Comparison of ENCODE assay signal across 13 cellular contexts in the genomic region with DNA sequence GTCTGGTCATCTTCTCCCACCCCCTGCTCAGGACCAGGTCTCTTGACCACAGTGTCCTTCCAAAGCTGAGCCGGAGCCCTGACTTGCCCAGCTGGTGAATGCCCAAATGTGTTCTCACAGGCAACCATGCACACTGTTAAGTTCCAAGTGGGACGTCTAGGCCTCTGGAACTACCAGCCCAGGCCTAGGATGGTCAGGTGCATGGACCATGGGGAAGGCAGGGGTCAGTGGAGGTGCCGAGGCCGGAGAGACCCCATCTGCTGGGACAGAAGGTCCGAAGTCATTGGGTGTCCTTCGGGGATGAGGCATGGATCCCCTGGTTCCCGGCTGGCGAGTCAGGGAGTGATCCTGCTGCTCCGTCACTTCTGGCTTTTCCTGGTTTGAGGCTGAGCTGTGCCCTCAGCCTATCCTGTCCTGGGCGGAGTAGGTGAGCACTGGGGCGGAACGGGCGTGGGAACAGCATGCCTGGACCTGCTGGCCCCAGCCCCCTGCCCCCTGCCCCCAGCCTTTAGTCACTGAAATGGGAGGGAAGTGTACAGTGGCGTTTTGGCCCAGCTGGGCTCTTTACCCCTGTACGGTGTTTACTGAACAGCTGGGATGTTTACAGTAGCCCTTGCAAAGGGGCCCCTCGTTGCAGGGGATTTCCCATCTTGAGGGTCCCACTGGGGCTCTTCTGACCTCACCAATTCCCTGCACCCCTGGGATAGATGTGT. TPM values are rescaled to one million over a fixed set of nuclear protein-coding genes. Genes with fewer than 3 reads are reported as not detected.
A peak's percentile ranks its signal among the peaks of the same experiment; 100 is the strongest.
DNase-seq lines count a peak whose midpoint lies in the region; ATAC-seq and TF ChIP-seq lines count a peak whose summit lies in the region.
"Had no signal": no experiment of that assay in that cellular context is flagged by ENCODE, and none has a peak within 500 bp of the region (broad histone marks: within the 10 kb centered on the region; RNA-seq: fewer than 3 reads in every experiment).

No MANE protein-coding gene starts in this region.

- WGBS in mesodermal cell (ENCODE audit: insufficient coverage in 2 of 2), 2 experiments: 80 to 81% methylated on average over 9 to 15 of the region's 16 CpGs
- WGBS in transverse colon (ENCODE audit: low coverage in 1 of 2), 2 donors: 49% methylated on average over 16 of the region's 16 CpGs; no CpG with 5 or more reads in 1 of the 2 donors

- intact Hi-C loops in transverse colon (cut with DNase I; ENCODE audit: low total_unique reads): no loop called here
- intact Hi-C loops in activated T-helper 2 cell treated with anti-CD3 and anti-CD28 coated beads, Interferon-gamma antibody, Interleukin-2, Interleukin-4, amounts not matched to agents 10 μg/mL and 5 μg/mL and 100 μg/mL, durations not matched to agents 14 hours and 24 hours and 36 hours (cut with micrococcal nuclease): no loop called here

- H3K36me3 Mint-ChIP-seq in activated T-helper 2 cell treated with anti-CD3 and anti-CD28 coated beads, Interferon-gamma antibody, Interleukin-2, Interleukin-4, amounts not matched to agents 10 μg/mL and 5 μg/mL and 100 μg/mL, durations not matched to agents 14 hours and 24 hours and 36 hours (ENCODE audit: low read depth): no peaks in the 10 kb centered on the region

- peak in 2 of 3 experiments; percentile 20 to 32 for DNase-seq in NCI-H1417 (lab: John Stamatoyannopoulos, UW)
- no peak for DNase-seq in NCI-H1417 treated with DMSO at 0.1 percent for 48 hours (lab: John Stamatoyannopoulos, UW)
- peak; percentile 59 for DNase-seq in transverse colon
- DNase-seq in UCSD-AML1 (lab: John Stamatoyannopoulos, UW; ENCODE audit: unreplicated experiment): no peak
- DNase-seq in activated T-helper 2 cell treated with anti-CD3 and anti-CD28 coated beads, Interferon-gamma antibody, Interleukin-2, Interleukin-4, amounts not matched to agents 10 μg/mL and 5 μg/mL and 100 μg/mL, durations not matched to agents 14 hours and 24 hours and 36 hours (ENCODE audit: low spot score): no peak
- DNase-seq: activated CD4-positive, alpha-beta T cell treated with anti-CD3 and anti-CD28 coated beads, Interleukin-2, amount 50 U/mL, for 1 hour; hypothalamus; NCI-H1092 treated with DMSO at 0.1 percent for 48 hours; RPMI8226; stimulated activated naive CD8-positive, alpha-beta T cell treated with anti-CD3 and anti-CD28 coated beads, Interleukin-15, Interleukin-2, amounts not matched to agents 100 U/mL and 50 U/mL, for 24 hours had no signal

- peaks cover 3% of the 10 kb centered on the region for H3K27me3 Mint-ChIP-seq in activated T-helper 2 cell treated with anti-CD3 and anti-CD28 coated beads, Interferon-gamma antibody, Interleukin-2, Interleukin-4, amounts not matched to agents 10 μg/mL and 5 μg/mL and 100 μg/mL, durations not matched to agents 14 hours and 24 hours and 36 hours (ENCODE audit: low read depth)

- H3K4me1 ChIP-seq in mesodermal cell (ENCODE audit: control insufficient read depth, insufficient read depth, low read length, poor library complexity, severe bottlenecking): peaks cover 51% of the 10 kb centered on the region
- peaks cover 46 to 82% (median 60%) of the 10 kb centered on the region in 4 donors for H3K4me1 ChIP-seq in transverse colon

- no peak overlapping the region for H3K4me3 ChIP-seq in mesodermal cell (ENCODE audit: extremely low read depth, insufficient read depth, low read length, poor library complexity, severe bottlenecking)
- no peak overlapping the region for H3K4me3 ChIP-seq in transverse colon

- no peak overlapping the region for H3K27ac Mint-ChIP-seq in activated T-helper 2 cell treated with anti-CD3 and anti-CD28 coated beads, Interferon-gamma antibody, Interleukin-2, Interleukin-4, amounts not matched to agents 10 μg/mL and 5 μg/mL and 100 μg/mL, durations not matched to agents 14 hours and 24 hours and 36 hours

- TF ChIP-seq POLR2A in transverse colon (IDR thresholded peaks at IDR 0.05): no peak

- H3K9me3 ChIP-seq in mesodermal cell (ENCODE audit: control insufficient read depth, low read length): no peaks in the 10 kb centered on the region
- H3K9me3 ChIP-seq in transverse colon: no peaks in the 10 kb centered on the region

- in situ Hi-C loops in transverse colon (cut with MboI; ENCODE audit: low pct_ligation_motif_present in 1 of 4, low pct_unique_long_range_greater_than_20kb in 1 of 4, low sequenced_read_pairs in 3 of 4): no loop called here

- H3K27ac ChIP-seq in cingulate gyrus (ENCODE audit: low read depth, low read length) (peak overlapping the region; percentile 47), mesodermal cell (ENCODE audit: low read depth, low read length, severe bottlenecking) (peak overlapping the region; percentile 84), transverse colon (peak overlapping the region; percentile 71 to 82 (median 80))

- H3K27me3 ChIP-seq in transverse colon: no peaks in the 10 kb centered on the region

- H3K4me1 Mint-ChIP-seq in activated T-helper 2 cell treated with anti-CD3 and anti-CD28 coated beads, Interferon-gamma antibody, Interleukin-2, Interleukin-4, amounts not matched to agents 10 μg/mL and 5 μg/mL and 100 μg/mL, durations not matched to agents 14 hours and 24 hours and 36 hours (ENCODE audit: low read depth): no peaks in the 10 kb centered on the region

- no peak overlapping the region for H3K4me3 Mint-ChIP-seq in activated T-helper 2 cell treated with anti-CD3 and anti-CD28 coated beads, Interferon-gamma antibody, Interleukin-2, Interleukin-4, amounts not matched to agents 10 μg/mL and 5 μg/mL and 100 μg/mL, durations not matched to agents 14 hours and 24 hours and 36 hours (ENCODE audit: low read depth)

- H3K36me3 ChIP-seq in mesodermal cell (ENCODE audit: control insufficient read depth, insufficient read depth, low read length) (peaks cover 7% of the 10 kb centered on the region), transverse colon (no peaks in the 10 kb centered on the region)

- no peak for TF ChIP-seq EP300 in transverse colon (IDR thresholded peaks at IDR 0.05; ENCODE audit: low read depth)

- H3K9me3 Mint-ChIP-seq in activated T-helper 2 cell treated with anti-CD3 and anti-CD28 coated beads, Interferon-gamma antibody, Interleukin-2, Interleukin-4, amounts not matched to agents 10 μg/mL and 5 μg/mL and 100 μg/mL, durations not matched to agents 14 hours and 24 hours and 36 hours: no peaks in the 10 kb centered on the region

- TF ChIP-seq CTCF in transverse colon (IDR thresholded peaks at IDR 0.05): no peak

- ATAC-seq in GM18861 (IDR thresholded peaks at IDR 0.05; ENCODE audit: unreplicated experiment): no peak
- ATAC-seq: stimulated activated naive CD8-positive, alpha-beta T cell treated with anti-CD3 and anti-CD28 coated beads, Interleukin-15, Interleukin-2, amounts not matched to agents 100 U/mL and 50 U/mL, for 24 hours had no signal

RNA-seq across cellular contexts. Expression of gene SEMA3F, which starts 12.1 kb away (rescaled TPM):
- polyA plus RNA-seq in mesodermal cell (2013, experiment 1 of 2): 36.6 TPM
- 29.9 TPM for polyA plus RNA-seq in mesodermal cell (2013, experiment 2 of 2)
- 10 to 100 TPM in 1 of 4 donors, 1 to 10 TPM in 3; 1.9 to 30.6 (median 3.8) TPM for total RNA-seq in transverse colon
- 0.11 and 0.21 TPM in 2 replicates for total RNA-seq in activated T-helper 2 cell treated with anti-CD3 and anti-CD28 coated beads, Interferon-gamma antibody, Interleukin-2, Interleukin-4, amounts not matched to agents 10 μg/mL and 5 μg/mL and 100 μg/mL, durations not matched to agents 14 hours and 24 hours and 36 hours

RNA-seq across cellular contexts. Expression of gene GNAT1, which starts 24.2 kb away (rescaled TPM):
- polyA plus RNA-seq in mesodermal cell (2013, experiment 1 of 2): not detected
- polyA plus RNA-seq in mesodermal cell (2013, experiment 2 of 2): not detected
- total RNA-seq in transverse colon: not detected
- total RNA-seq in activated T-helper 2 cell treated with anti-CD3 and anti-CD28 coated beads, Interferon-gamma antibody, Interleukin-2, Interleukin-4, amounts not matched to agents 10 μg/mL and 5 μg/mL and 100 μg/mL, durations not matched to agents 14 hours and 24 hours and 36 hours: not detected in 2 replicates

RNA-seq across cellular contexts. Expression of gene SLC38A3, which starts 37.8 kb away (rescaled TPM):
- 2.5 TPM for polyA plus RNA-seq in mesodermal cell (2013, experiment 1 of 2)
- polyA plus RNA-seq in mesodermal cell (2013, experiment 2 of 2): 1.4 TPM
- not detected for total RNA-seq in transverse colon
- total RNA-seq in activated T-helper 2 cell treated with anti-CD3 and anti-CD28 coated beads, Interferon-gamma antibody, Interleukin-2, Interleukin-4, amounts not matched to agents 10 μg/mL and 5 μg/mL and 100 μg/mL, durations not matched to agents 14 hours and 24 hours and 36 hours: not detected in 2 replicates

Comparison
In these comparisons a context has a peak if more than half of its experiments do, and no peak if none do; other contexts are left out.
1. DNase-seq: peak in NCI-H1417 (2 of 3) and transverse colon (single experiment); none in NCI-H1417 treated with DMSO at 0.1 percent for 48 hours (single experiment), UCSD-AML1 (single experiment) and activated T-helper 2 cell treated with anti-CD3 and anti-CD28 coated beads, Interferon-gamma antibody, Interleukin-2, Interleukin-4, amounts not matched to agents 10 μg/mL and 5 μg/mL and 100 μg/mL, durations not matched to agents 14 hours and 24 hours and 36 hours (single experiment).
2. Peak in every context shown above with its lines, with median percentiles within 50 percentile points of each other: H3K27ac ChIP-seq.